1 cellular context compared by ENCODE assay signal in the genomic region with DNA sequence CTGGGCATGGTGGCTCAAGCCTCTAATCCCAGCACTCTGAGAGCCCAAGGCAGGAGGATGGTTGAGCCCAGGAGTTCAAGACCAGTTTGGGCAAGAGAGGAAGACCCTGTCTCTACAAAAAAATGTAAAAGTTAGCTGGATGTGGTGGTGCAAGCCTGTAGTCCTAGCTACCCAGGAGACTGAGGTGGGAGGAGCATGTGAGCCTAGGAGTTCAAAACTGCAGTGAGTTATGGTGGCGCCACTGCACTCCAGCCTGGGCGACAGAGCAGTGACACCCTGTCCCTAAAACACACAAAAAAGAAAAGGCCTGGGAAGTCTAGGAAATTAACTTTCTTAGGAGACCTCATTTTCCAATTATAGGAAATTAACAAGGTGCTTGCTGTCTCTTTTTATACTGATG.
TF ChIP-seq lines count a peak whose summit lies in the region.

No MANE protein-coding gene starts in this region.

TF ChIP-seq in H1, 55 proteins besides CTCF, POLR2A, EP300 and RAD21 (continued from another document):
- no peak for TF ChIP-seq SP1 (IDR thresholded peaks at IDR 0.05; ENCODE audit: low read depth, low read length)
